Comparison of ENCODE assay signal across 31 cellular contexts in genomic region chr16:8682551-8683259, GRCh38.
"Had no signal": no experiment of that assay in that cellular context is flagged by ENCODE, and none has a peak within 500 bp of the region (broad histone marks: within the 10 kb centered on the region; RNA-seq: fewer than 3 reads in every experiment).

No MANE protein-coding gene starts in this region.

- H3K4me3 ChIP-seq: cardiac muscle cell, colonic mucosa, MG63, PC-9 had no signal

- H2AFZ ChIP-seq: PC-9 had no signal

- H3K36me3 ChIP-seq: cardiac muscle cell, colonic mucosa, MG63 had no signal

- H3K9me3 ChIP-seq: colonic mucosa had no signal

- H3K27me3 ChIP-seq: cardiac muscle cell, colonic mucosa had no signal

- H3K27ac ChIP-seq: cardiac muscle cell, colonic mucosa, PC-9, RWPE1 had no signal

- ATAC-seq: activated CD8-positive, alpha-beta T cell treated with anti-CD3 and anti-CD28 coated beads for 36 hours; activated T-cell treated with anti-CD3 and anti-CD28 coated beads, Interleukin-2, amount 50 U/mL, for 72 hours; activated T-helper 17 cell treated with anti-CD3 and anti-CD28 coated beads, Interleukin-2, amount 50 U/mL, for 72 hours; Right ventricle myocardium inferior had no signal

- H3K4me1 ChIP-seq: colonic mucosa had no signal

- DNase-seq: activated CD4-positive, alpha-beta T cell treated with anti-CD3 and anti-CD28 coated beads, Interleukin-2, amount 10 ng/mL, durations not matched to agents 24 days and 14 days; activated CD4-positive, alpha-beta T cell treated with anti-CD3 and anti-CD28 coated beads, Interleukin-2, amount 50 U/mL, for 4 hours; activated CD8-positive, alpha-beta T cell treated with anti-CD3 and anti-CD28 coated beads for 36 hours; activated effector memory CD4-positive, alpha-beta T cell treated with anti-CD3 and anti-CD28 coated beads, Interleukin-2, amount 50 U/mL, for 16 hours; activated naive CD4-positive, alpha-beta T cell; activated naive CD4-positive, alpha-beta T cell treated with anti-CD3 and anti-CD28 coated beads, Interleukin-2, amount 50 U/mL, for 16 hours; activated naive CD8-positive, alpha-beta T cell treated with anti-CD3 and anti-CD28 coated beads for 36 hours; activated T-cell treated with anti-CD3 and anti-CD28 coated beads, Interleukin-2, amount 50 U/mL, for 1 hour; activated T-cell treated with anti-CD3 and anti-CD28 coated beads, Interleukin-2, amount 50 U/mL, for 72 hours; amniotic stem cell; aorta; colonic mucosa; Kasumi-1; MG63; NCI-H1048; NCI-H1105 treated with DMSO at 0.1 percent for 48 hours; NCI-H1436; NCI-H1694; NCI-H1930; NCI-H2081 treated with DMSO at 0.1 percent for 48 hours; NCI-H2171 treated with DMSO at 0.1 percent for 48 hours; NCI-H345; NCI-H524 treated with DMSO at 0.1 percent for 48 hours; NCI-H82; NK-92 treated with Interleukin-12 subunit alpha and Interleukin-12 subunit beta, amount 100 ng/mL, for 24 hours; PC-9; SIG-M5 had no signal

- H3K4me2 ChIP-seq: PC-9 had no signal
